ENCODE assay signal across 23 cellular contexts in the genomic region with DNA sequence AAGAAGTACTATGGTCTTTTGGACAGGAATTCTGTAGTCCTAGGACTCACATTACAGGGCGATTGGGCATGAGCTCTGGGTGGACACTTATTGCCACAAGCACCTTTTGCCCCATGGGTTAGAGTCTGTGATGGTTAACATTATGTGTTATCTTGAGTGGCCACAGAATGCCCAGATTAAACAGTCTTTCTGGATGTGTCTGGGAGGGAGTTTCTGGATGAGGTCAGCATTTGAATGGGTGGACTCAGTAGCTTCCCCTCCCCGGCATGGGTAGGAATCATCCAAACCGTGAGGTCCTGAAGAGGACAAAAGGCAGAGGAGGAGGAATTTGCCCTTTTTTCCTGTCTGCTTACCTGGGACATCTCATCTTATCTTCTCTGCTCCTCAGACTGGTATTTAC.
"Had no signal": no experiment of that assay in that cellular context is flagged by ENCODE, and none has a peak within 500 bp of the region (broad histone marks: within the 10 kb centered on the region; RNA-seq: fewer than 3 reads in every experiment).

No MANE protein-coding gene starts in this region.

- H3K36me3 ChIP-seq: heart left ventricle, lower lobe of right lung, pancreas, prostate gland, spleen, tibial nerve had no signal

- H3K27ac ChIP-seq: heart left ventricle, lower lobe of right lung, pancreas, prostate gland, skin epidermis, spleen, tibial nerve had no signal

- H3K4me1 ChIP-seq: pancreas, prostate gland, spleen had no signal

- DNase-seq: glutamatergic neuron; heart left ventricle; islet precursor cell; lower lobe of right lung; midbrain; mucosa of descending colon; naive thymus-derived CD4-positive, alpha-beta T cell; nucleus accumbens; pancreas; posterior cingulate gyrus; retina; right cardiac atrium; spleen; stimulated activated CD4-positive, alpha-beta T cell treated with anti-CD3 and anti-CD28 coated beads, Interleukin-4, amount 100 ng/mL, for 24 hours; stimulated activated naive CD4-positive, alpha-beta T cell treated with Interleukin-2 at 50 U/mL for 16 hours; stimulated activated naive CD8-positive, alpha-beta T cell treated with anti-CD3 and anti-CD28 coated beads, Interleukin-15, amount 100 ng/mL, for 72 hours; substantia nigra had no signal

- H3K9me3 ChIP-seq: lower lobe of right lung, mucosa of descending colon, pancreas, prostate gland, spleen, tibial nerve had no signal

- FAIRE-seq: pancreas had no signal

- H3K4me3 ChIP-seq: heart left ventricle, lower lobe of right lung, mucosa of descending colon, pancreas, prostate gland, skin epidermis, spleen, tibial nerve had no signal

- H3K27me3 ChIP-seq: heart left ventricle, pancreas, spleen, tibial nerve had no signal

- ATAC-seq: heart left ventricle; left lobe of liver; mucosa of descending colon; naive thymus-derived CD4-positive, alpha-beta T cell; pancreas; right cardiac atrium; sciatic nerve; stimulated activated memory B cell treated with anti-CD40 and anti-IgM and Interleukin-4, amounts not matched to agents 10 μg/mL and 1 μg/mL and 100 μg/mL, for 72 hours; stimulated activated naive CD8-positive, alpha-beta T cell treated with anti-CD3 and anti-CD28 coated beads, Interleukin-15, amount 100 ng/mL, for 72 hours had no signal
